Comparison of ENCODE assay signal across 12 cellular contexts in the genomic region with DNA sequence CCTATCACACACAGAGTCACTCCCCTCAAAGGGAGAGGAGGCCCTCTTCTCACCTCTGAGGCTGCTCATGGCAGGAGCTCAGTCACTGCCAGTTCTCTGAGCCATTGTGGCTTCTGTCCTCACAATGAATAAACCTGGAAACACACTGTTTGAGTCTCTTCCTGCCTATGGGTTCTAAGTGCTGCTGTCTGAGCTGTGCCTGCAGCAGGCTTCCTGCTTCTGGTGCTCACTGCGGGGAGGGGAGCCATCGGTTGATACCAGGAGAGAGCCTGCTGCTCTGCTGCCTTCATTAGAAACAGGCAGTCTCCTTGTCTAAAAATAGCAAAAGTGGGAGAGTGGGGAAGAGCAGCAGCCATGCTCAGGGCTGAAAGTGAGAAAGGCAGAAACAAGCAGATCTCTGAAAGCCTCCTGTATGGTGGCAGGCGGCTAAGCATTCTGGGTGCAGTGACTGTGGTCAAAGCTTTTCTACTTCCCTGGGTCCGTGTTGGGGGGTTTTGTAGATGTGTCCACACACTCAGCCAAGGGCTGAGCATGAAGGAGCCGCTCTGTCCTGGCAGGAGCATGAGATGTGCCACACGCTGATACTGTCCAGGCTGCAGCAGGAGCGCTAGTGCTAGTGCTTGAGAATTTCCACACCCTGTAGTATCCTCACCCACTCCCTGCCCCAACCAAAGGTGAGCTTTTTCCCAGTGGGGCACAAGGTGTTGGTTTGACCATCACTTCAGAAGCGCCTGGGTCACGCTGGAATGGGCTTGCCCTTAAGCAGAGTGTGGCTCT. TPM values are rescaled to one million over a fixed set of nuclear protein-coding genes. Genes with fewer than 3 reads are reported as not detected.
A peak's percentile ranks its signal among the peaks of the same experiment; 100 is the strongest.
DNase-seq lines count a peak whose midpoint lies in the region; ATAC-seq and TF ChIP-seq lines count a peak whose summit lies in the region.
"Had no signal": no experiment of that assay in that cellular context is flagged by ENCODE, and none has a peak within 500 bp of the region (broad histone marks: within the 10 kb centered on the region; RNA-seq: fewer than 3 reads in every experiment).

No MANE protein-coding gene starts in this region.

- 81 to 89% methylated on average over 6 to 9 of the region's 9 CpGs for WGBS in mesodermal cell (ENCODE audit: insufficient coverage in 2 of 2), 2 experiments
- WGBS in esophagus squamous epithelium, 2 donors, result 86 to 89% methylated on average over 1 to 7 of the region's 9 CpGs

- no peaks in the 10 kb centered on the region for H3K9me3 Mint-ChIP-seq in CD4-positive, CD25-positive, alpha-beta regulatory T cell
- no peaks in the 10 kb centered on the region for H3K9me3 Mint-ChIP-seq in activated naive CD8-positive, alpha-beta T cell treated with anti-CD3 and anti-CD28 coated beads for 36 hours

- peak overlapping the region; percentile 61 to 76 (median 71) for H3K4me3 Mint-ChIP-seq in CD4-positive, CD25-positive, alpha-beta regulatory T cell
- peak overlapping the region; percentile 51 for H3K4me3 Mint-ChIP-seq in activated naive CD8-positive, alpha-beta T cell treated with anti-CD3 and anti-CD28 coated beads for 36 hours

- H3K27me3 Mint-ChIP-seq in CD4-positive, CD25-positive, alpha-beta regulatory T cell, result no peaks in the 10 kb centered on the region
- H3K27me3 Mint-ChIP-seq in activated naive CD8-positive, alpha-beta T cell treated with anti-CD3 and anti-CD28 coated beads for 36 hours, result no peaks in the 10 kb centered on the region

- intact Hi-C loops in esophagus squamous epithelium (cut with DNase I), result no loop called here

- H3K27me3 ChIP-seq in CD4-positive, CD25-positive, alpha-beta regulatory T cell (ENCODE audit: control insufficient read depth, insufficient read depth, low read length), result no peaks in the 10 kb centered on the region
- no peaks in the 10 kb centered on the region for H3K27me3 ChIP-seq in esophagus squamous epithelium
- H3K27me3 ChIP-seq: ascending aorta, suprapubic skin had no signal

- ATAC-seq in CD4-positive, CD25-positive, alpha-beta regulatory T cell (ENCODE audit: low read depth in 2 of 2), result peak; percentile 72 to 81
- ATAC-seq in HG03097 (IDR thresholded peaks at IDR 0.05; ENCODE audit: low FRiP score, unreplicated experiment), result peak; percentile 30
- ATAC-seq in GM21786 (IDR thresholded peaks at IDR 0.05; ENCODE audit: unreplicated experiment), result no peak
- ATAC-seq in HG02763 (IDR thresholded peaks at IDR 0.05; ENCODE audit: unreplicated experiment), result no peak

- peak overlapping the region; percentile 78 to 99 (median 90) for H3K27ac Mint-ChIP-seq in CD4-positive, CD25-positive, alpha-beta regulatory T cell
- H3K27ac Mint-ChIP-seq in activated naive CD8-positive, alpha-beta T cell treated with anti-CD3 and anti-CD28 coated beads for 36 hours, result peak overlapping the region; percentile 66

- peaks cover 23 to 65% (median 50%) of the 10 kb centered on the region in 4 donors for H3K4me1 Mint-ChIP-seq in CD4-positive, CD25-positive, alpha-beta regulatory T cell
- peaks cover 19% of the 10 kb centered on the region for H3K4me1 Mint-ChIP-seq in activated naive CD8-positive, alpha-beta T cell treated with anti-CD3 and anti-CD28 coated beads for 36 hours

- no peaks in the 10 kb centered on the region for H3K36me3 Mint-ChIP-seq in CD4-positive, CD25-positive, alpha-beta regulatory T cell
- peaks cover 4% of the 10 kb centered on the region for H3K36me3 Mint-ChIP-seq in activated naive CD8-positive, alpha-beta T cell treated with anti-CD3 and anti-CD28 coated beads for 36 hours

- peaks cover 60% of the 10 kb centered on the region for H3K4me1 ChIP-seq in CD4-positive, CD25-positive, alpha-beta regulatory T cell (ENCODE audit: control insufficient read depth, insufficient read depth, low read length, poor library complexity, severe bottlenecking)
- H3K4me1 ChIP-seq in mesodermal cell (ENCODE audit: control insufficient read depth, insufficient read depth, low read length, poor library complexity, severe bottlenecking), result peaks cover 3% of the 10 kb centered on the region
- H3K4me1 ChIP-seq in esophagus squamous epithelium, result no peaks in the 10 kb centered on the region
- H3K4me1 ChIP-seq: ascending aorta, suprapubic skin had no signal

- no peaks in the 10 kb centered on the region for H3K9me3 ChIP-seq in CD4-positive, CD25-positive, alpha-beta regulatory T cell (ENCODE audit: control insufficient read depth in 2 of 2, low read length in 2 of 2)
- H3K9me3 ChIP-seq in mesodermal cell (ENCODE audit: control insufficient read depth, low read length) (no peaks in the 10 kb centered on the region), esophagus squamous epithelium (no peaks in the 10 kb centered on the region)
- H3K9me3 ChIP-seq: ascending aorta, suprapubic skin had no signal

- H3K27ac ChIP-seq in CD4-positive, CD25-positive, alpha-beta regulatory T cell (ENCODE audit: insufficient read depth, low read length, poor library complexity, severe bottlenecking), result no peak overlapping the region
- H3K27ac ChIP-seq in mesodermal cell (ENCODE audit: low read depth, low read length, severe bottlenecking), result peak overlapping the region; percentile 62
- no peak overlapping the region for H3K27ac ChIP-seq in esophagus squamous epithelium
- H3K27ac ChIP-seq: ascending aorta, suprapubic skin had no signal

- TF ChIP-seq CTCF in esophagus squamous epithelium (IDR thresholded peaks at IDR 0.05), result no peak

- H3K36me3 ChIP-seq in CD4-positive, CD25-positive, alpha-beta regulatory T cell (ENCODE audit: control insufficient read depth, insufficient read depth, low read length), result no peaks in the 10 kb centered on the region
- H3K36me3 ChIP-seq in mesodermal cell (ENCODE audit: control insufficient read depth, insufficient read depth, low read length) (no peaks in the 10 kb centered on the region), esophagus squamous epithelium (no peaks in the 10 kb centered on the region)
- H3K36me3 ChIP-seq: ascending aorta, suprapubic skin had no signal

- H3K4me3 ChIP-seq in CD4-positive, CD25-positive, alpha-beta regulatory T cell (ENCODE audit: low read depth, low read length), result peak overlapping the region; percentile 28
- no peak overlapping the region for H3K4me3 ChIP-seq in mesodermal cell (ENCODE audit: extremely low read depth, insufficient read depth, low read length, poor library complexity, severe bottlenecking)
- H3K4me3 ChIP-seq in esophagus squamous epithelium, result no peak overlapping the region
- H3K4me3 ChIP-seq: ascending aorta, suprapubic skin had no signal

- peak in 2 of 3 donors; percentile 26 to 76 for DNase-seq in CD4-positive, CD25-positive, alpha-beta regulatory T cell
- DNase-seq in activated naive CD8-positive, alpha-beta T cell treated with anti-CD3 and anti-CD28 coated beads for 36 hours, result peak; percentile 21
- no peak for DNase-seq in esophagus squamous epithelium (lab: John Stamatoyannopoulos, UW)
- DNase-seq in DMS79 (lab: John Stamatoyannopoulos, UW), result no peak

- no peak for TF ChIP-seq POLR2A in esophagus squamous epithelium (IDR thresholded peaks at IDR 0.05)

RNA-seq across cellular contexts. Expression of a gene that starts 34.2 kb away (rescaled TPM):
- total RNA-seq in CD4-positive, CD25-positive, alpha-beta regulatory T cell, result not detected
- polyA plus RNA-seq in CD4-positive, CD25-positive, alpha-beta regulatory T cell, result not detected
- total RNA-seq in activated naive CD8-positive, alpha-beta T cell treated with anti-CD3 and anti-CD28 coated beads for 36 hours, result not detected
- polyA plus RNA-seq in mesodermal cell (2013, experiment 1 of 2), result not detected
- not detected for polyA plus RNA-seq in mesodermal cell (2013, experiment 2 of 2)
- total RNA-seq in esophagus squamous epithelium, result not detected
- total RNA-seq: ascending aorta, pulmonary artery endothelial cell, SK-MEL-5, suprapubic skin had no signal

RNA-seq across cellular contexts. Expression of a gene that starts 55.8 kb away (rescaled TPM):
- total RNA-seq in CD4-positive, CD25-positive, alpha-beta regulatory T cell, result 15.4 TPM
- polyA plus RNA-seq in CD4-positive, CD25-positive, alpha-beta regulatory T cell, result 10 to 100 TPM; 37.2 to 58.7 (median 50.0) TPM
- total RNA-seq in activated naive CD8-positive, alpha-beta T cell treated with anti-CD3 and anti-CD28 coated beads for 36 hours, result 10 to 100 TPM; 32.0 to 35.9 TPM
- 15.3 TPM for polyA plus RNA-seq in mesodermal cell (2013, experiment 1 of 2)
- polyA plus RNA-seq in mesodermal cell (2013, experiment 2 of 2), result 14.4 TPM
- total RNA-seq in esophagus squamous epithelium, result 1 to 10 TPM; 1.8 to 6.1 (median 3.9) TPM
- total RNA-seq: ascending aorta had no signal

Comparison
In these comparisons a context has a peak if more than half of its experiments do, and no peak if none do; other contexts are left out.
1. ATAC-seq: peak in CD4-positive, CD25-positive, alpha-beta regulatory T cell (2 of 2) and HG03097 (single experiment); none in GM21786 (single experiment) and HG02763 (single experiment).
2. DNase-seq: peak in CD4-positive, CD25-positive, alpha-beta regulatory T cell (2 of 3) and activated naive CD8-positive, alpha-beta T cell treated with anti-CD3 and anti-CD28 coated beads for 36 hours (single experiment); none in esophagus squamous epithelium (single experiment) and DMS79 (single experiment).